8 cellular contexts compared by ENCODE assay signal in the genomic region with DNA sequence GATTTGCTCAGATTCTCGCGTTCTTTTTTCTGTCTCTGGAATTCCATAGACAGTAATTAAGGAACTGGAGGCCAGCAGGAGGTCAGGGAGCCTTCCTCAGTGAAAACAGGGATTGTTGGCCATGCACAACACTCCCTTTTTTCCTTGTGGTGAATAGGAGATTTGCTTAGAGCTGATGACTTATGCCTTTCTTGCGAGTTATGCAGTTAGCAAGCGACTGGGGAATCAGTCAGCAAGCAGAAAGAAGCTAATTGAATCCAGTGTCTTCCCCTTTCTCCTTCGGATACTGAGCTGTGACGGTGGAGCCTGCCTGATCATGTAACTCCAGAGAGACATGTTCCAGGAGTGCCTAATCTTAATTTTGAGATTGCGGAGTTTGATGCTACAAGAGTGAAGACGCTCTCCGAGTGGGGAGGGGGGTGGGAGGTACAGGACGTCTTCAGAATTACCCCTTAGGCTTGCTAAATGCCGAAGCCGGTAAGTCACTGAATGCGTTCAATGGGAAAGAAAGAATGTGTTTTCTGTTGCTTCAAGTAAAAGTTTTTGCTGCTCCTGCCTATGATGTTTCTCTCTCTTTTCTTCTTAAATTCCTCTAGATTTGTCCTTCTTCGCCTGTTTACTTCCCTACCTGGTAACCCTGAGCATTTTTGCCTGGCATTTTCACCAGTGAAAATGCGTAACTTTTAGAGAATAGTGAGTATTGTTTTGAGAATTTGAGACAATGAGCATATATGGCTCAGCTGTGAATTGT.
DNase-seq lines count a peak whose midpoint lies in the region; ATAC-seq and TF ChIP-seq lines count a peak whose summit lies in the region.

No MANE protein-coding gene starts in this region.

- no peaks in the 10 kb centered on the region for H3K79me2 ChIP-seq in PC-3 (ENCODE audit: low read length)

- H3K4me1 ChIP-seq in left lung (peaks cover 0 to 13% of the 10 kb centered on the region in 2 donors), suprapubic skin (peaks cover 46% of the 10 kb centered on the region), PC-3 (ENCODE audit: insufficient read depth, low read length) (no peaks in the 10 kb centered on the region)

- H3K27ac ChIP-seq in left lung = peak overlapping the region; percentile 66 to 79
- peak overlapping the region; percentile 94 for H3K27ac ChIP-seq in suprapubic skin
- no peak overlapping the region for H3K27ac ChIP-seq in PC-3 (ENCODE audit: low read length)

- peak overlapping the region; percentile 43 for H3K4me3 ChIP-seq in MG63
- peak overlapping the region; percentile 10 to 14 for H3K4me3 ChIP-seq in left lung
- peak overlapping the region; percentile 51 for H3K4me3 ChIP-seq in suprapubic skin
- no peak overlapping the region for H3K4me3 ChIP-seq in PC-3 (ENCODE audit: low read length)

- CTCF ChIA-PET in PC-3 (lab: Charles Lee) = no interaction called here

- no peak overlapping the region for H2AFZ ChIP-seq in PC-3 (ENCODE audit: low read length)

- TF ChIP-seq CTCF in left lung (IDR thresholded peaks at IDR 0.05) (no peak), suprapubic skin (IDR thresholded peaks at IDR 0.05) (peak in 1 of 2 donors; percentile 12), PC-3 (conservative IDR thresholded peaks at IDR 0.05; ENCODE audit: low read depth, low read length) (no peak)

- H3K4me2 ChIP-seq in PC-3 (ENCODE audit: low read length) = no peak overlapping the region

- BruUV-seq in PC-3 (replicated peaks; lab: Mats Ljungman, UMichigan) = no TSS peak

- no peaks in the 10 kb centered on the region for H4K20me1 ChIP-seq in PC-3 (ENCODE audit: low read length)

- no peak for TF ChIP-seq EP300 in suprapubic skin (IDR thresholded peaks at IDR 0.05)

- H3K9ac ChIP-seq in PC-3 (ENCODE audit: low read length) = no peak overlapping the region

- H3F3A ChIP-seq in PC-3 (ENCODE audit: low read length, unreplicated experiment) = no peaks in the 10 kb centered on the region

- no peaks in the 10 kb centered on the region for H3K36me3 ChIP-seq in MG63
- H3K36me3 ChIP-seq in left lung = no peaks in the 10 kb centered on the region
- H3K36me3 ChIP-seq in suprapubic skin = no peaks in the 10 kb centered on the region
- H3K36me3 ChIP-seq in PC-3 (ENCODE audit: low read depth, low read length) = no peaks in the 10 kb centered on the region

- H3K9me3 ChIP-seq in MG63 (no peaks in the 10 kb centered on the region), left lung (no peaks in the 10 kb centered on the region), suprapubic skin (no peaks in the 10 kb centered on the region), PC-3 (ENCODE audit: low read length) (no peaks in the 10 kb centered on the region)

- H3K27me3 ChIP-seq in MG63 (no peaks in the 10 kb centered on the region), left lung (no peaks in the 10 kb centered on the region), suprapubic skin (no peaks in the 10 kb centered on the region), PC-3 (ENCODE audit: low read length) (no peaks in the 10 kb centered on the region)

- POLR2A ChIA-PET in PC-3 (lab: Charles Lee; ENCODE audit: unreplicated experiment) = interaction anchor here (0.6 kb wide), 1 partner anchor 37 kb away, joined by 3 read pairs; no protein-coding TSS in a partner anchor

- DNase-seq in MG63 (peak; percentile 34), dermis blood vessel endothelial cell (peak; percentile 58), left lung (no peak), suprapubic skin (ENCODE audit: low spot score in 2 of 2) (no peak), 8988T (no peak), PC-3 (no peak), NCI-H69 (lab: John Stamatoyannopoulos, UW) (no peak), NCI-H345 treated with DMSO at 0.1 percent for 48 hours (lab: John Stamatoyannopoulos, UW; ENCODE audit: unreplicated experiment) (no peak)

- H3K9me2 ChIP-seq in PC-3 (replicated peaks; ENCODE audit: low read length) = no peaks in the 10 kb centered on the region

- peak; percentile 13 for ATAC-seq in left lung
- no peak for ATAC-seq in PC-3

- 27% methylated on average over 15 of the region's 15 CpGs for WGBS in suprapubic skin

- TF ChIP-seq POLR2A in suprapubic skin (IDR thresholded peaks at IDR 0.05) = peak in 1 of 2 donors; percentile 52

- intact Hi-C loops in left lung (cut with DNase I) (no loop called here), PC-3 (cut with micrococcal nuclease) (no loop called here)

Comparison
In these comparisons a context has a peak if more than half of its experiments do, and no peak if none do; other contexts are left out.
1. DNase-seq: peak in MG63 (single experiment) and dermis blood vessel endothelial cell (single experiment); none in left lung (0 of 2), suprapubic skin (0 of 2), 8988T (single experiment), PC-3 (single experiment), NCI-H69 (single experiment) and NCI-H345 treated with DMSO at 0.1 percent for 48 hours (single experiment).